ENCODE assay signal across 1 cellular context in the genomic region with DNA sequence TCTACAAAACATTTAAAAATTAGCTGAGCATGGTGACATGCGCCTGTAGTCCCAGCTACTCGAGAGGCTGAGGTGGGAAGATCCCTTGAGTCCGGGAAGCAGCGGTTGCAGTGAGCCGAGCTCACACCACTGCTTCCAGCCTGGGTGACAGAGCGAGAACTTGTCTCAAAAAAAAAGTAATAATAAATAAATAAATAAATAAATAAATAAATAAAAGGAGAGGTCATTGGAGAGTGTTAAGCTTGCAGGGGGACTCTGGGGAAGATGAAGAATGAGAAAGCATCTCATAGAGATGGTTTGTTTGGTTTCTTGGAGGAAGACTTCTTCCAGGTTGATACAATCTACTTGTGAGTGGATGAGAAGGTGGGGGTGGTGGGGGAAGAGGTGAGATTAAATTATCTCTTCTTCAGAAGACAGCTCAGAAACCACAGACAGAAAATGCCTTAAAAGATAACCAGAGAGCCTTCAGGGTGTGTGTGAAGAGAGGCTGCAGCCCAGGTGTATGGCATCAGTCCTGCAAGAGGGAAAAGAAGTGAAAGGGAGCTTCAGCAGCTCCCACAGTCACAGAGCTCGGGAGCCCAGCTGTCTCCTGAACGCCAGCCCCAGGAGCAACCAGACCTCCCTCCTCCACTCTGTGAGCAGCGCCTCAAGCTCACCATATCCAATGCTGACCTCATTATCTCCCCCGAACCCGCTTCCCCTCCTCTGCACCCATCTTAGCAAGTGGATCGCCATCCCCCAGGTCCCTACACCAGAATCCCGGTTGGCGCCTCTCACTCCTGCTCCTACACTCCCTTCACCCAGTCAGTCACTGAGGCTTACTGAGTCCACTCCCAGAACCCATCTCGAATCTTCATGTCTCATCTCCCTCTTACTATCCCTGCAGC.
TF ChIP-seq lines count a peak whose summit lies in the region.

No MANE protein-coding gene starts in this region.

TF ChIP-seq in HEK293, 187 proteins besides CTCF, POLR2A, EP300 and RAD21 (continued from another document and continues in another):
- TF ChIP-seq KLF17 (tag by site-specific recombination; IDR thresholded peaks at IDR 0.05), result no peak
- TF ChIP-seq ZNF292 (tag by site-specific recombination; IDR thresholded peaks at IDR 0.05; ENCODE audit: borderline replicate concordance, low read depth), result 0 out of 2 replicates have a peak, but pooled peaks have one; percentile 7
- TF ChIP-seq ZNF560 (tag by site-specific recombination; IDR thresholded peaks at IDR 0.05; ENCODE audit: borderline replicate concordance), result 0 out of 2 replicates have a peak, but pooled peaks have one; percentile 31
- no peak for TF ChIP-seq ZNF488 (tag by site-specific recombination; IDR thresholded peaks at IDR 0.05)
- no peak for TF ChIP-seq ZBTB7A (tag by site-specific recombination; IDR thresholded peaks at IDR 0.05; ENCODE audit: low read depth)
- TF ChIP-seq REST (tag by site-specific recombination; IDR thresholded peaks at IDR 0.05), result peak; percentile 62; the same call in 1 of the 2 replicates
- TF ChIP-seq ZNF664 (tag by site-specific recombination; IDR thresholded peaks at IDR 0.05), result peak; percentile 17; the same call in 1 of the 2 replicates
- TF ChIP-seq ZNF175 (tag by site-specific recombination; IDR thresholded peaks at IDR 0.05), result no peak
- TF ChIP-seq ZNF510 (tag by site-specific recombination; IDR thresholded peaks at IDR 0.05; ENCODE audit: insufficient replicate concordance), result peak; percentile 29
- no peak for TF ChIP-seq ZEB2 (tag by site-specific recombination; IDR thresholded peaks at IDR 0.05)
- peak; percentile 64 for TF ChIP-seq ZBTB11 (tag by site-specific recombination; conservative IDR thresholded peaks at IDR 0.05; ENCODE audit: low read depth)
- no peak for TF ChIP-seq ZNF423 (tag by site-specific recombination; IDR thresholded peaks at IDR 0.05)
- TF ChIP-seq, protein P1, sequence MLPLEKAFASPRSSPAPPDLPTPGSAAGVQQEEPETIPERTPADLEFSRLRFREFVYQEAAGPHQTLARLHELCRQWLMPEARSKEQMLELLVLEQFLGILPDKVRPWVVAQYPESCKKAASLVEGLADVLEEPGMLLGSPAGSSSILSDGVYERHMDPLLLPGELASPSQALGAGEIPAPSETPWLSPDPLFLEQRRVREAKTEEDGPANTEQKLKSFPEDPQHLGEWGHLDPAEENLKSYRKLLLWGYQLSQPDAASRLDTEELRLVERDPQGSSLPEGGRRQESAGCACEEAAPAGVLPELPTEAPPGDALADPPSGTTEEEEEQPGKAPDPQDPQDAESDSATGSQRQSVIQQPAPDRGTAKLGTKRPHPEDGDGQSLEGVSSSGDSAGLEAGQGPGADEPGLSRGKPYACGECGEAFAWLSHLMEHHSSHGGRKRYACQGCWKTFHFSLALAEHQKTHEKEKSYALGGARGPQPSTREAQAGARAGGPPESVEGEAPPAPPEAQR (tag by site-specific recombination; IDR thresholded peaks at IDR 0.05), result no peak
- TF ChIP-seq ZNF157 (tag by site-specific recombination; IDR thresholded peaks at IDR 0.05), result no peak
- TF ChIP-seq KLF16 (tag by site-specific recombination; IDR thresholded peaks at IDR 0.05), result no peak
- TF ChIP-seq ZBTB48 (tag by site-specific recombination; IDR thresholded peaks at IDR 0.05), result no peak
- peak; percentile 61 for TF ChIP-seq ZNF426 (tag by site-specific recombination; IDR thresholded peaks at IDR 0.05)
- no peak for TF ChIP-seq ZNF626 (tag by site-specific recombination; IDR thresholded peaks at IDR 0.05)
- TF ChIP-seq ZNF140 (tag by site-specific recombination; IDR thresholded peaks at IDR 0.05), result peak; percentile 47; the same call in 1 of the 2 replicates
- TF ChIP-seq ZXDB (tag by site-specific recombination; IDR thresholded peaks at IDR 0.05), result peak; percentile 33; the same call in 1 of the 2 replicates
- no peak for TF ChIP-seq ZNF24 (tag by site-specific recombination; IDR thresholded peaks at IDR 0.05)
- no peak for TF ChIP-seq ZNF571 (tag by site-specific recombination; IDR thresholded peaks at IDR 0.05)
- TF ChIP-seq, protein P2, sequence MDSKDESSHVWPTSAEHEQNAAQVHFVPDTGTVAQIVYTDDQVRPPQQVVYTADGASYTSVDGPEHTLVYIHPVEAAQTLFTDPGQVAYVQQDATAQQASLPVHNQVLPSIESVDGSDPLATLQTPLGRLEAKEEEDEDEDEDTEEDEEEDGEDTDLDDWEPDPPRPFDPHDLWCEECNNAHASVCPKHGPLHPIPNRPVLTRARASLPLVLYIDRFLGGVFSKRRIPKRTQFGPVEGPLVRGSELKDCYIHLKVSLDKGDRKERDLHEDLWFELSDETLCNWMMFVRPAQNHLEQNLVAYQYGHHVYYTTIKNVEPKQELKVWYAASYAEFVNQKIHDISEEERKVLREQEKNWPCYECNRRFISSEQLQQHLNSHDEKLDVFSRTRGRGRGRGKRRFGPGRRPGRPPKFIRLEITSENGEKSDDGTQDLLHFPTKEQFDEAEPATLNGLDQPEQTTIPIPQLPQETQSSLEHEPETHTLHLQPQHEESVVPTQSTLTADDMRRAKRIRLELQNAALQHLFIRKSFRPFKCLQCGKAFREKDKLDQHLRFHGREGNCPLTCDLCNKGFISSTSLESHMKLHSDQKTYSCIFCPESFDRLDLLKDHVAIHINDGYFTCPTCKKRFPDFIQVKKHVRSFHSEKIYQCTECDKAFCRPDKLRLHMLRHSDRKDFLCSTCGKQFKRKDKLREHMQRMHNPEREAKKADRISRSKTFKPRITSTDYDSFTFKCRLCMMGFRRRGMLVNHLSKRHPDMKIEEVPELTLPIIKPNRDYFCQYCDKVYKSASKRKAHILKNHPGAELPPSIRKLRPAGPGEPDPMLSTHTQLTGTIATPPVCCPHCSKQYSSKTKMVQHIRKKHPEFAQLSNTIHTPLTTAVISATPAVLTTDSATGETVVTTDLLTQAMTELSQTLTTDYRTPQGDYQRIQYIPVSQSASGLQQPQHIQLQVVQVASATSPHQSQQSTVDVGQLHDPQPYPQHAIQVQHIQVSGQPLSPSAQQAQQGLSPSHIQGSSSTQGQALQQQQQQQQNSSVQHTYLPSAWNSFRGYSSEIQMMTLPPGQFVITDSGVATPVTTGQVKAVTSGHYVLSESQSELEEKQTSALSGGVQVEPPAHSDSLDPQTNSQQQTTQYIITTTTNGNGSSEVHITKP (tag by site-specific recombination; IDR thresholded peaks at IDR 0.05), result no peak
- no peak for TF ChIP-seq SETDB1 (IDR thresholded peaks at IDR 0.05; ENCODE audit: insufficient read length, low read length)
- TF ChIP-seq PRDM4 (tag by site-specific recombination; IDR thresholded peaks at IDR 0.05), result no peak
- peak; percentile 55 for TF ChIP-seq ZNF623 (tag by site-specific recombination; IDR thresholded peaks at IDR 0.05)
- TF ChIP-seq MEIS1 (CRISPR knock-in tag; IDR thresholded peaks at IDR 0.05; ENCODE audit: borderline replicate concordance), result no peak
- no peak for TF ChIP-seq ZNF148 (tag by site-specific recombination; IDR thresholded peaks at IDR 0.05; ENCODE audit: borderline replicate concordance)
- no peak for TF ChIP-seq ZNF624 (tag by site-specific recombination; IDR thresholded peaks at IDR 0.05)
- TF ChIP-seq ZNF654 (tag by site-specific recombination; IDR thresholded peaks at IDR 0.05; ENCODE audit: low read depth), result peak; percentile 25; the same call in 1 of the 2 replicates
- 0 out of 2 replicates have a peak, but pooled peaks have one; percentile 10 for TF ChIP-seq ZFHX2 (tag by site-specific recombination; conservative IDR thresholded peaks at IDR 0.05)
- no peak for TF ChIP-seq ZNF223 (tag by site-specific recombination; IDR thresholded peaks at IDR 0.05)
- TF ChIP-seq ZNF341 (tag by site-specific recombination; IDR thresholded peaks at IDR 0.05; ENCODE audit: low read depth), result peak; percentile 42; the same call in 1 of the 2 replicates
- TF ChIP-seq ZNF677 (tag by site-specific recombination; IDR thresholded peaks at IDR 0.05), result no peak
